ENCODE assay signal across 8 cellular contexts in genomic region chr5:42423285-42424152, GRCh38. TPM values are rescaled to one million over a fixed set of nuclear protein-coding genes. Genes with fewer than 3 reads are reported as not detected.
DNase-seq lines count a peak whose midpoint lies in the region; ATAC-seq and TF ChIP-seq lines count a peak whose summit lies in the region.

GHR (plus strand) TSS chr5:42423439; CDS start chr5:42565875, 142,436 bp downstream.

- POLR2A ChIA-PET in activated CD4-positive, alpha-beta T cell treated with anti-CD3 and anti-CD28 coated beads, Interleukin-2, amount 10 ng/mL, durations not matched to agents 7 days and 5 days (lab: Charles Lee), result no interaction called here

- peaks cover 10% of the 10 kb centered on the region for H3K27me3 Mint-ChIP-seq in activated CD4-positive, alpha-beta T cell treated with anti-CD3 and anti-CD28 coated beads, Interleukin-2, amount 10 ng/mL, durations not matched to agents 7 days and 5 days
- peaks cover 13% of the 10 kb centered on the region for H3K27me3 Mint-ChIP-seq in type B pancreatic cell

- ATAC-seq in HG02623 (IDR thresholded peaks at IDR 0.05; ENCODE audit: unreplicated experiment) (peak; percentile 79), mucosa of descending colon (peak; percentile 96)

- CTCF ChIA-PET in activated CD4-positive, alpha-beta T cell treated with anti-CD3 and anti-CD28 coated beads, Interleukin-2, amount 10 ng/mL, durations not matched to agents 7 days and 5 days (lab: Charles Lee), result interaction anchor here (0.5 to 1.6 kb wide), 5 partner anchors 15 to 468 kb away, joined by 3 to 5 read pairs (median 3); no protein-coding TSS in a partner anchor

- TF ChIP-seq CTCF in mucosa of descending colon (IDR thresholded peaks at IDR 0.05) (peak; percentile 52), type B pancreatic cell (conservative IDR thresholded peaks at IDR 0.05) (peak; percentile 81)

- H3K9me3 ChIP-seq in mucosa of descending colon, result no peaks in the 10 kb centered on the region

- H3K4me3 Mint-ChIP-seq in activated CD4-positive, alpha-beta T cell treated with anti-CD3 and anti-CD28 coated beads, Interleukin-2, amount 10 ng/mL, durations not matched to agents 7 days and 5 days, result no peak within 1 kb of the TSS
- H3K4me3 Mint-ChIP-seq in type B pancreatic cell, result no peak within 1 kb of the TSS

- no peaks in the 10 kb centered on the region for H3K36me3 Mint-ChIP-seq in activated CD4-positive, alpha-beta T cell treated with anti-CD3 and anti-CD28 coated beads, Interleukin-2, amount 10 ng/mL, durations not matched to agents 7 days and 5 days (ENCODE audit: low read depth)
- no peaks in the 10 kb centered on the region for H3K36me3 Mint-ChIP-seq in type B pancreatic cell

- H3K9me3 Mint-ChIP-seq in activated CD4-positive, alpha-beta T cell treated with anti-CD3 and anti-CD28 coated beads, Interleukin-2, amount 10 ng/mL, durations not matched to agents 7 days and 5 days, result no peaks in the 10 kb centered on the region
- no peaks in the 10 kb centered on the region for H3K9me3 Mint-ChIP-seq in type B pancreatic cell

- H3K27ac Mint-ChIP-seq in activated CD4-positive, alpha-beta T cell treated with anti-CD3 and anti-CD28 coated beads, Interleukin-2, amount 10 ng/mL, durations not matched to agents 7 days and 5 days, result no peak within 1 kb of the TSS
- H3K27ac Mint-ChIP-seq in type B pancreatic cell, result no peak within 1 kb of the TSS

- no peaks in the 10 kb centered on the region for H3K36me3 ChIP-seq in mucosa of descending colon (ENCODE audit: low read depth)

- no peaks in the 10 kb centered on the region for H3K4me1 ChIP-seq in mucosa of descending colon (ENCODE audit: low read depth)

- no peaks in the 10 kb centered on the region for H3K4me1 Mint-ChIP-seq in activated CD4-positive, alpha-beta T cell treated with anti-CD3 and anti-CD28 coated beads, Interleukin-2, amount 10 ng/mL, durations not matched to agents 7 days and 5 days
- H3K4me1 Mint-ChIP-seq in type B pancreatic cell (ENCODE audit: unreplicated experiment), result no peaks in the 10 kb centered on the region

- intact Hi-C loops in mucosa of descending colon (cut with DNase I, micrococcal nuclease), result no loop called here

- peak; percentile 8 for DNase-seq in activated naive CD4-positive, alpha-beta T cell treated with Interleukin-2 at 50 U/mL for 16 hours
- no peak for DNase-seq in activated naive CD4-positive, alpha-beta T cell (lab: John Stamatoyannopoulos, UW)
- DNase-seq in NCI-H1694 (lab: John Stamatoyannopoulos, UW) (peak; percentile 80), fibroblast of gingiva (ENCODE audit: low read depth) (peak; percentile 90), mucosa of descending colon (peak; percentile 80 to 84 (median 81)), type B pancreatic cell (ENCODE audit: extremely low spot score, unreplicated experiment) (peak; percentile 84)
- peak; percentile 30 for DNase-seq in activated CD4-positive, alpha-beta T cell treated with anti-CD3 and anti-CD28 coated beads, Interleukin-2, amount 10 ng/mL, durations not matched to agents 7 days and 5 days

- peak within 1 kb of the TSS; percentile 42 for H3K4me3 ChIP-seq in mucosa of descending colon

RNA-seq across cellular contexts. Expression of gene GHR, which starts in this region (rescaled TPM):
- not detected for total RNA-seq in activated CD4-positive, alpha-beta T cell treated with anti-CD3 and anti-CD28 coated beads, Interleukin-2, amount 10 ng/mL, durations not matched to agents 7 days and 5 days
- 10 to 100 TPM in 1 of 3 donors, 1 to 10 TPM in 2; 8.7 to 10.3 (median 9.8) TPM for total RNA-seq in mucosa of descending colon
- total RNA-seq in type B pancreatic cell (ENCODE audit: low replicate concordance), result 2.6 and 6.5 TPM in 2 replicates

Comparison
In these comparisons a context has a peak if more than half of its experiments do, and no peak if none do; other contexts are left out.
1. DNase-seq: peak in activated naive CD4-positive, alpha-beta T cell treated with Interleukin-2 at 50 U/mL for 16 hours (single experiment), NCI-H1694 (single experiment), fibroblast of gingiva (single experiment), mucosa of descending colon (3 of 3) and type B pancreatic cell (single experiment); none in activated naive CD4-positive, alpha-beta T cell (0 of 4).
2. Peak in DNase-seq in activated CD4-positive, alpha-beta T cell treated with anti-CD3 and anti-CD28 coated beads, Interleukin-2, amount 10 ng/mL, durations not matched to agents 7 days and 5 days; RNA of the gene not detected or under 1 TPM.